ENCODE assay signal across 8 cellular contexts in genomic region chr11:43643898-43644625, GRCh38. TPM values are rescaled to one million over a fixed set of nuclear protein-coding genes. Genes with fewer than 3 reads are reported as not detected.
DNase-seq lines count a peak whose midpoint lies in the region; ATAC-seq and TF ChIP-seq lines count a peak whose summit lies in the region.

No MANE protein-coding gene starts in this region.

- peaks cover 3% of the 10 kb centered on the region for H3K9me3 Mint-ChIP-seq in activated naive CD8-positive, alpha-beta T cell treated with anti-CD3 and anti-CD28 coated beads for 36 hours
- no peaks in the 10 kb centered on the region for H3K9me3 Mint-ChIP-seq in osteocyte (ENCODE audit: unreplicated experiment)

- H3K27ac ChIP-seq in thyroid gland = peak overlapping the region in 2 of 3 donors; percentile 51 to 82

- H3K4me3 Mint-ChIP-seq in activated naive CD8-positive, alpha-beta T cell treated with anti-CD3 and anti-CD28 coated beads for 36 hours = peak overlapping the region; percentile 95
- H3K4me3 Mint-ChIP-seq in osteocyte (ENCODE audit: unreplicated experiment) = peak overlapping the region; percentile 96

- no peak for TF ChIP-seq CTCF in GM10266 (IDR thresholded peaks at IDR 0.05; ENCODE audit: control insufficient read depth, insufficient read depth, low read depth, missing control alignments)
- TF ChIP-seq CTCF in osteocyte (IDR thresholded peaks at IDR 0.05) = peak; percentile 14
- TF ChIP-seq CTCF in thyroid gland (IDR thresholded peaks at IDR 0.05) = peak in 2 of 6 experiments; percentile 2 to 26

- H3K9me3 ChIP-seq in thyroid gland = no peaks in the 10 kb centered on the region

- ATAC-seq in HG02588 (IDR thresholded peaks at IDR 0.05; ENCODE audit: unreplicated experiment) (peak; percentile 100), SK-N-SH treated with all-trans-retinoic acid at 6 μM for 48 hours (peak; percentile 100), Right ventricle myocardium inferior (peak; percentile 99)

- intact Hi-C loops in Right ventricle myocardium inferior (cut with DNase I) (loop anchor here (5.0 kb wide), 4 partner anchors 38 to 332 kb away; partner anchors contain the start of genes API5 and HSD17B12), thyroid gland (cut with DNase I) (no loop called here)

- TF ChIP-seq POLR2A in thyroid gland (IDR thresholded peaks at IDR 0.05) = peak in 1 of 2 donors; percentile 45

- peak overlapping the region; percentile 90 for H3K27ac Mint-ChIP-seq in activated naive CD8-positive, alpha-beta T cell treated with anti-CD3 and anti-CD28 coated beads for 36 hours
- peak overlapping the region; percentile 95 for H3K27ac Mint-ChIP-seq in osteocyte (ENCODE audit: unreplicated experiment)

- peaks cover 17% of the 10 kb centered on the region for H3K27me3 Mint-ChIP-seq in activated naive CD8-positive, alpha-beta T cell treated with anti-CD3 and anti-CD28 coated beads for 36 hours
- H3K27me3 Mint-ChIP-seq in osteocyte (ENCODE audit: unreplicated experiment) = peaks cover 30% of the 10 kb centered on the region

- 0 to 1% methylated on average over 20 to 31 of the region's 33 CpGs for WGBS in thyroid gland, 2 donors

- no peaks in the 10 kb centered on the region for H3K36me3 Mint-ChIP-seq in activated naive CD8-positive, alpha-beta T cell treated with anti-CD3 and anti-CD28 coated beads for 36 hours
- peaks cover 4% of the 10 kb centered on the region for H3K36me3 Mint-ChIP-seq in osteocyte (ENCODE audit: unreplicated experiment)

- peak overlapping the region; percentile 79 to 100 (median 100) for H3K4me3 ChIP-seq in thyroid gland (replicated peaks in 1 of 3)

- no peaks in the 10 kb centered on the region for H3K27me3 ChIP-seq in thyroid gland

- DNase-seq in GM10266 (ENCODE audit: extremely low spot score) (peak; percentile 85), NCI-H1048 (lab: John Stamatoyannopoulos, UW) (peak; percentile 58), Right ventricle myocardium inferior (ENCODE audit: missing footprints) (peak; percentile 95), osteocyte (ENCODE audit: extremely low spot score, unreplicated experiment) (peak; percentile 93), thyroid gland (peak; percentile 83 to 85)
- peak; percentile 91 for DNase-seq in activated naive CD8-positive, alpha-beta T cell treated with anti-CD3 and anti-CD28 coated beads for 36 hours

- peaks cover 7 to 8% of the 10 kb centered on the region in 2 donors for H3K4me1 ChIP-seq in thyroid gland

- no peaks in the 10 kb centered on the region for H3K36me3 ChIP-seq in thyroid gland

- H3K4me1 Mint-ChIP-seq in activated naive CD8-positive, alpha-beta T cell treated with anti-CD3 and anti-CD28 coated beads for 36 hours = peaks cover 20% of the 10 kb centered on the region
- peaks cover 19% of the 10 kb centered on the region for H3K4me1 Mint-ChIP-seq in osteocyte (ENCODE audit: unreplicated experiment)

TF ChIP-seq in SK-N-SH treated with all-trans-retinoic acid at 6 μM for 48 hours, 23 proteins besides CTCF, POLR2A, EP300 and RAD21:
- TF ChIP-seq ZNF70 (CRISPR knock-in tag; IDR thresholded peaks at IDR 0.05) = 0 out of 2 replicates have a peak, but pooled peaks have one; percentile 20
- TF ChIP-seq, protein P1, sequence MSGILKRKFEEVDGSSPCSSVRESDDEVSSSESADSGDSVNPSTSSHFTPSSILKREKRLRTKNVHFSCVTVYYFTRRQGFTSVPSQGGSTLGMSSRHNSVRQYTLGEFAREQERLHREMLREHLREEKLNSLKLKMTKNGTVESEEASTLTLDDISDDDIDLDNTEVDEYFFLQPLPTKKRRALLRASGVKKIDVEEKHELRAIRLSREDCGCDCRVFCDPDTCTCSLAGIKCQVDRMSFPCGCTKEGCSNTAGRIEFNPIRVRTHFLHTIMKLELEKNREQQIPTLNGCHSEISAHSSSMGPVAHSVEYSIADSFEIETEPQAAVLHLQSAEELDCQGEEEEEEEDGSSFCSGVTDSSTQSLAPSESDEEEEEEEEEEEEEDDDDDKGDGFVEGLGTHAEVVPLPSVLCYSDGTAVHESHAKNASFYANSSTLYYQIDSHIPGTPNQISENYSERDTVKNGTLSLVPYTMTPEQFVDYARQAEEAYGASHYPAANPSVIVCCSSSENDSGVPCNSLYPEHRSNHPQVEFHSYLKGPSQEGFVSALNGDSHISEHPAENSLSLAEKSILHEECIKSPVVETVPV (CRISPR knock-in tag; IDR thresholded peaks at IDR 0.05) = no peak
- 0 out of 2 replicates have a peak, but pooled peaks have one; percentile 9 for TF ChIP-seq CSDC2 (CRISPR knock-in tag; IDR thresholded peaks at IDR 0.05)

RNA-seq across cellular contexts. Expression of gene HSD17B12, which starts 36.5 kb away (rescaled TPM):
- 10 to 100 TPM; 54.2 to 56.0 TPM for total RNA-seq in activated naive CD8-positive, alpha-beta T cell treated with anti-CD3 and anti-CD28 coated beads for 36 hours
- 61.2 TPM for total RNA-seq in Right ventricle myocardium inferior
- 69.5 and 81.6 TPM in 2 replicates for total RNA-seq in osteocyte
- total RNA-seq in thyroid gland = 100 to 1,000 TPM in 1 of 4 donors, 10 to 100 TPM in 3; 70.1 to 104 (median 94.4) TPM

Comparison
In these comparisons a context has a peak if more than half of its experiments do, and no peak if none do; other contexts are left out.
1. Peak in every context shown above with its lines: DNase-seq, ATAC-seq, H3K4me3 ChIP-seq and H3K27ac ChIP-seq.